Comparison of ENCODE assay signal across 9 cellular contexts in the genomic region with DNA sequence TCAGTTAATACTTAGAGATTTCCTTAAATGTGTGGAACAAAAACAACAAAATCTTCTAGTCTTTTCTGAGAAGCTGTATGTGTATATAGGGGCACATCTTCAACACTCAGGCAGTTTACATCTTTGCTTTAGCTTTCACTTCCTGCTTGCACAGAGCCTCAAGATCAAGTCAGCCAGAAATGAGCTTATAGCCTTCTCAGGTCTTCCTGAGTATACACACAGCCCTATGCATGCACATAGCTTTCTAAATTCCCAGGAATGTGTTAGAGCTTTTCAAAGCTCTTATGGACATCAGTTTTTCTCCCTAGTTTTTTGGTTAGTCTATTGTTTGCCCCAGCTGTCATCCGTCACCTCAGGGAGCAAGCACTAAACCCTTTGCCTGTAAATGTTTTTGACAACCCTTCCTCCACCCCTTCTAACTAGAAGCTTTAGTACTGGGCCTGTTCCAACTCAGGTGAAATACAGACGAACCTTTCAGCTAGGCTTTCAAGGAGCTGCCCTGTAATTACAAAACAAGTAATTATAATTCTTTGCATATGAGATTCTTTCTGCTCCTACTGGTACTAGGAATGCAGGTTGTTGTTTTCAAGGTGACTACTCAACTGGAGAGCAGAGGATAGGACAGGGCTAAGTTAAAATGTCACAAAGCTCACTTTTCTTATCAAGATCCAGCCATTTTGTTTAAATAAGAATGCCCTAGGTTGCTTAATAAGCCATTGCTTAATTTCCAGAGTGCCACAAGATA. TPM values are rescaled to one million over a fixed set of nuclear protein-coding genes. Genes with fewer than 3 reads are reported as not detected.
A peak's percentile ranks its signal among the peaks of the same experiment; 100 is the strongest.
DNase-seq lines count a peak whose midpoint lies in the region; ATAC-seq and TF ChIP-seq lines count a peak whose summit lies in the region.
"Had no signal": no experiment of that assay in that cellular context is flagged by ENCODE, and none has a peak within 500 bp of the region (broad histone marks: within the 10 kb centered on the region; RNA-seq: fewer than 3 reads in every experiment).

No MANE protein-coding gene starts in this region.

- DNase-seq in cardiac muscle cell (ENCODE audit: low read depth in 1 of 2, low spot score in 1 of 2) (peak in 1 of 2 donors; percentile 11), left cardiac atrium (no peak), WTC11 (ENCODE audit: low spot score) (no peak), vagina (ENCODE audit: extremely low spot score in 2 of 2) (no peak), cerebellum (ENCODE audit: low spot score) (no peak), RKO (ENCODE audit: low spot score) (no peak), amygdala (lab: John Stamatoyannopoulos, UW) (no peak)

- POLR2A ChIA-PET in WTC11 (lab: Charles Lee) = no interaction called here

- ATAC-seq in left cardiac atrium = no peak
- ATAC-seq in HG02981 (IDR thresholded peaks at IDR 0.05; ENCODE audit: unreplicated experiment) = peak; percentile 67
- peak; percentile 41 for ATAC-seq in WTC11

- H3K9me3 Mint-ChIP-seq in WTC11 = peaks cover 10% of the 10 kb centered on the region; the same call in 1 of the 2 replicates

- H3K27ac ChIP-seq in cardiac muscle cell (peak overlapping the region; percentile 35), vagina (no peak overlapping the region)

- peaks cover 19% of the 10 kb centered on the region for H3K4me1 Mint-ChIP-seq in WTC11

- no peak for TF ChIP-seq POLR2A in vagina (IDR thresholded peaks at IDR 0.05)

- peak overlapping the region; percentile 42; the same call in 1 of the 2 replicates for H3K27ac Mint-ChIP-seq in WTC11

- H3K4me1 ChIP-seq in cardiac muscle cell (ENCODE audit: low read depth) (peaks cover 10% of the 10 kb centered on the region), vagina (no peaks in the 10 kb centered on the region)

- TF ChIP-seq CTCF in cardiac muscle cell (IDR thresholded peaks at IDR 0.05; ENCODE audit: low read depth, low read length) (no peak), WTC11 (IDR thresholded peaks at IDR 0.05) (no peak), vagina (IDR thresholded peaks at IDR 0.05) (no peak)

- no peaks in the 10 kb centered on the region for H3K36me3 Mint-ChIP-seq in WTC11

- H3K36me3 ChIP-seq in cardiac muscle cell = no peaks in the 10 kb centered on the region
- H3K36me3 ChIP-seq in vagina = no peaks in the 10 kb centered on the region

- no peaks in the 10 kb centered on the region for H3K9me3 ChIP-seq in cardiac muscle cell (ENCODE audit: low read depth)
- peaks cover 6% of the 10 kb centered on the region for H3K9me3 ChIP-seq in vagina

- no peaks in the 10 kb centered on the region for H3K27me3 Mint-ChIP-seq in WTC11 (ENCODE audit: low read depth)

- H3K4me3 Mint-ChIP-seq in WTC11 = no peak overlapping the region
- H3K4me3 Mint-ChIP-seq: CD8-positive, alpha-beta memory T cell had no signal

- H3K27me3 ChIP-seq in cardiac muscle cell (no peaks in the 10 kb centered on the region), vagina (no peaks in the 10 kb centered on the region)

- H3K4me3 ChIP-seq in cardiac muscle cell (no peak overlapping the region), vagina (no peak overlapping the region)

- intact Hi-C loops in left cardiac atrium (cut with DNase I) (no loop called here), vagina (cut with DNase I) (no loop called here)

- CTCF ChIA-PET in WTC11 (lab: Charles Lee) = interaction anchor here (0.5 to 2.1 kb wide), 5 partner anchors 9 to 201 kb away, joined by 3 to 11 read pairs (median 5); partner anchors contain the start of gene MTMR10

TF ChIP-seq in WTC11, 78 proteins besides CTCF, POLR2A, EP300 and RAD21 (continues in another document):
- TF ChIP-seq TCF7 (CRISPR knock-in tag; IDR thresholded peaks at IDR 0.05; ENCODE audit: low read depth) (no peak), MAX (CRISPR knock-in tag; IDR thresholded peaks at IDR 0.05) (no peak), CREM (CRISPR knock-in tag; IDR thresholded peaks at IDR 0.05) (no peak), JAZF1 (CRISPR knock-in tag; IDR thresholded peaks at IDR 0.05) (no peak), NFYB (CRISPR knock-in tag; conservative IDR thresholded peaks at IDR 0.05; ENCODE audit: low read depth) (no peak), SP1 (CRISPR knock-in tag; conservative IDR thresholded peaks at IDR 0.05) (no peak), HMGXB4 (CRISPR knock-in tag; IDR thresholded peaks at IDR 0.05) (no peak), GRHL2 (CRISPR knock-in tag; IDR thresholded peaks at IDR 0.05; ENCODE audit: insufficient replicate concordance, severe bottlenecking) (no peak), ZNF512 (CRISPR knock-in tag; IDR thresholded peaks at IDR 0.05; ENCODE audit: borderline replicate concordance) (no peak), RORB (CRISPR knock-in tag; IDR thresholded peaks at IDR 0.05) (no peak)
- TF ChIP-seq, protein P1, sequence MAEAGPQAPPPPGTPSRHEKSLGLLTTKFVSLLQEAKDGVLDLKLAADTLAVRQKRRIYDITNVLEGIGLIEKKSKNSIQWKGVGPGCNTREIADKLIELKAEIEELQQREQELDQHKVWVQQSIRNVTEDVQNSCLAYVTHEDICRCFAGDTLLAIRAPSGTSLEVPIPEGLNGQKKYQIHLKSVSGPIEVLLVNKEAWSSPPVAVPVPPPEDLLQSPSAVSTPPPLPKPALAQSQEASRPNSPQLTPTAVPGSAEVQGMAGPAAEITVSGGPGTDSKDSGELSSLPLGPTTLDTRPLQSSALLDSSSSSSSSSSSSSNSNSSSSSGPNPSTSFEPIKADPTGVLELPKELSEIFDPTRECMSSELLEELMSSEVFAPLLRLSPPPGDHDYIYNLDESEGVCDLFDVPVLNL (CRISPR knock-in tag; IDR thresholded peaks at IDR 0.05; ENCODE audit: borderline replicate concordance, low read depth) = no peak
- TF ChIP-seq, protein P2, sequence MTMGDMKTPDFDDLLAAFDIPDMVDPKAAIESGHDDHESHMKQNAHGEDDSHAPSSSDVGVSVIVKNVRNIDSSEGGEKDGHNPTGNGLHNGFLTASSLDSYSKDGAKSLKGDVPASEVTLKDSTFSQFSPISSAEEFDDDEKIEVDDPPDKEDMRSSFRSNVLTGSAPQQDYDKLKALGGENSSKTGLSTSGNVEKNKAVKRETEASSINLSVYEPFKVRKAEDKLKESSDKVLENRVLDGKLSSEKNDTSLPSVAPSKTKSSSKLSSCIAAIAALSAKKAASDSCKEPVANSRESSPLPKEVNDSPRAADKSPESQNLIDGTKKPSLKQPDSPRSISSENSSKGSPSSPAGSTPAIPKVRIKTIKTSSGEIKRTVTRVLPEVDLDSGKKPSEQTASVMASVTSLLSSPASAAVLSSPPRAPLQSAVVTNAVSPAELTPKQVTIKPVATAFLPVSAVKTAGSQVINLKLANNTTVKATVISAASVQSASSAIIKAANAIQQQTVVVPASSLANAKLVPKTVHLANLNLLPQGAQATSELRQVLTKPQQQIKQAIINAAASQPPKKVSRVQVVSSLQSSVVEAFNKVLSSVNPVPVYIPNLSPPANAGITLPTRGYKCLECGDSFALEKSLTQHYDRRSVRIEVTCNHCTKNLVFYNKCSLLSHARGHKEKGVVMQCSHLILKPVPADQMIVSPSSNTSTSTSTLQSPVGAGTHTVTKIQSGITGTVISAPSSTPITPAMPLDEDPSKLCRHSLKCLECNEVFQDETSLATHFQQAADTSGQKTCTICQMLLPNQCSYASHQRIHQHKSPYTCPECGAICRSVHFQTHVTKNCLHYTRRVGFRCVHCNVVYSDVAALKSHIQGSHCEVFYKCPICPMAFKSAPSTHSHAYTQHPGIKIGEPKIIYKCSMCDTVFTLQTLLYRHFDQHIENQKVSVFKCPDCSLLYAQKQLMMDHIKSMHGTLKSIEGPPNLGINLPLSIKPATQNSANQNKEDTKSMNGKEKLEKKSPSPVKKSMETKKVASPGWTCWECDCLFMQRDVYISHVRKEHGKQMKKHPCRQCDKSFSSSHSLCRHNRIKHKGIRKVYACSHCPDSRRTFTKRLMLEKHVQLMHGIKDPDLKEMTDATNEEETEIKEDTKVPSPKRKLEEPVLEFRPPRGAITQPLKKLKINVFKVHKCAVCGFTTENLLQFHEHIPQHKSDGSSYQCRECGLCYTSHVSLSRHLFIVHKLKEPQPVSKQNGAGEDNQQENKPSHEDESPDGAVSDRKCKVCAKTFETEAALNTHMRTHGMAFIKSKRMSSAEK (CRISPR knock-in tag; IDR thresholded peaks at IDR 0.05; ENCODE audit: borderline replicate concordance) = no peak

RNA-seq across cellular contexts. Expression of gene MTMR10, which starts 22.6 kb away (rescaled TPM):
- 7.3 and 10.0 TPM in 2 replicates for total RNA-seq in cardiac muscle cell
- polyA plus RNA-seq in cardiac muscle cell = 8.5 TPM in 2 replicates
- 10 to 100 TPM; 15.5 to 31.1 TPM for total RNA-seq in left cardiac atrium
- 15.3 to 17.3 TPM (median 15.9 TPM) in 3 replicates for total RNA-seq in WTC11 (2021)
- total RNA-seq in vagina = 29.2 TPM
- total RNA-seq in cerebellum = 16.1 TPM

Comparison
In these comparisons a context has a peak if more than half of its experiments do, and no peak if none do; other contexts are left out.
1. ATAC-seq: peak in HG02981 (single experiment) and WTC11 (single experiment); none in left cardiac atrium (0 of 2).